12 cellular contexts compared by ENCODE assay signal in genomic region chr10:90856261-90856660, GRCh38. TPM values are rescaled to one million over a fixed set of nuclear protein-coding genes. Genes with fewer than 3 reads are reported as not detected.
DNase-seq lines count a peak whose midpoint lies in the region; ATAC-seq and TF ChIP-seq lines count a peak whose summit lies in the region.
"Had no signal": no experiment of that assay in that cellular context is flagged by ENCODE, and none has a peak within 500 bp of the region (broad histone marks: within the 10 kb centered on the region; RNA-seq: fewer than 3 reads in every experiment).

No MANE protein-coding gene starts in this region.

- H3K27ac Mint-ChIP-seq in activated naive CD4-positive, alpha-beta T cell treated with anti-CD3 and anti-CD28 coated beads, Interleukin-2, amount 50 U/mL, for 24 hours = no peak overlapping the region
- no peak overlapping the region for H3K27ac Mint-ChIP-seq in activated naive CD8-positive, alpha-beta T cell
- H3K27ac Mint-ChIP-seq in stimulated activated naive B cell treated with anti-CD40 and anti-IgM and Interleukin-4, amounts not matched to agents 10 μg/mL and 1 μg/mL and 100 μg/mL, for 72 hours = no peak overlapping the region

- TF ChIP-seq CTCF in thoracic aorta (IDR thresholded peaks at IDR 0.05) = no peak
- no peak for TF ChIP-seq CTCF in spleen (IDR thresholded peaks at IDR 0.05 in 8 of 11, conservative IDR thresholded peaks at IDR 0.05 in 3 of 11)

- DNase-seq in activated naive CD4-positive, alpha-beta T cell treated with anti-CD3 and anti-CD28 coated beads, Interleukin-2, amount 50 U/mL, for 16 hours = no peak
- no peak for DNase-seq in thoracic aorta (ENCODE audit: low spot score)
- DNase-seq in spleen = no peak
- DNase-seq in DMS79 treated with DMSO at 0.1 percent for 48 hours (lab: John Stamatoyannopoulos, UW) = no peak
- DNase-seq in stimulated activated naive B cell treated with anti-CD40 and anti-IgM and Interleukin-4, amounts not matched to agents 10 μg/mL and 1 μg/mL and 100 μg/mL, for 72 hours = no peak
- DNase-seq: AML-193, kidney glomerular epithelial cell, NCI-H1436 treated with DMSO at 0.1 percent for 48 hours, uterus had no signal

- no peaks in the 10 kb centered on the region for H3K36me3 ChIP-seq in thoracic aorta
- no peaks in the 10 kb centered on the region for H3K36me3 ChIP-seq in spleen
- H3K36me3 ChIP-seq: uterus had no signal

- H3K4me3 Mint-ChIP-seq in activated naive CD4-positive, alpha-beta T cell treated with anti-CD3 and anti-CD28 coated beads, Interleukin-2, amount 50 U/mL, for 24 hours = peak overlapping the region; percentile 33
- H3K4me3 Mint-ChIP-seq in activated naive CD8-positive, alpha-beta T cell = peak overlapping the region; percentile 88
- H3K4me3 Mint-ChIP-seq in stimulated activated naive B cell treated with anti-CD40 and anti-IgM and Interleukin-4, amounts not matched to agents 10 μg/mL and 1 μg/mL and 100 μg/mL, for 72 hours = no peak overlapping the region

- no peaks in the 10 kb centered on the region for H3K9me3 Mint-ChIP-seq in activated naive CD4-positive, alpha-beta T cell treated with anti-CD3 and anti-CD28 coated beads, Interleukin-2, amount 50 U/mL, for 24 hours
- H3K9me3 Mint-ChIP-seq in activated naive CD8-positive, alpha-beta T cell (ENCODE audit: low read depth) = no peaks in the 10 kb centered on the region
- no peaks in the 10 kb centered on the region for H3K9me3 Mint-ChIP-seq in stimulated activated naive B cell treated with anti-CD40 and anti-IgM and Interleukin-4, amounts not matched to agents 10 μg/mL and 1 μg/mL and 100 μg/mL, for 72 hours

- H3K27ac ChIP-seq in thoracic aorta (no peak overlapping the region), spleen (no peak overlapping the region)
- H3K27ac ChIP-seq: uterus had no signal

- no peaks in the 10 kb centered on the region for H3K27me3 ChIP-seq in thoracic aorta (replicated peaks; ENCODE audit: insufficient read depth)
- H3K27me3 ChIP-seq in spleen (replicated peaks in 1 of 7) = peaks cover 0 to 76% (median 38%) of the 10 kb centered on the region in 7 donors

- H3K27me3 Mint-ChIP-seq in activated naive CD4-positive, alpha-beta T cell treated with anti-CD3 and anti-CD28 coated beads, Interleukin-2, amount 50 U/mL, for 24 hours = peaks cover 53% of the 10 kb centered on the region
- peaks cover 39% of the 10 kb centered on the region for H3K27me3 Mint-ChIP-seq in activated naive CD8-positive, alpha-beta T cell
- peaks cover 31 to 46% of the 10 kb centered on the region in 2 donors for H3K27me3 Mint-ChIP-seq in stimulated activated naive B cell treated with anti-CD40 and anti-IgM and Interleukin-4, amounts not matched to agents 10 μg/mL and 1 μg/mL and 100 μg/mL, for 72 hours

- no peak for ATAC-seq in thoracic aorta (ENCODE audit: insufficient number of reproducible peaks, low FRiP score, low read depth)
- no peak for ATAC-seq in stimulated activated naive B cell treated with anti-CD40 and anti-IgM and Interleukin-4, amounts not matched to agents 10 μg/mL and 1 μg/mL and 100 μg/mL, for 72 hours (replicated peaks)

- no peak for TF ChIP-seq POLR2A in spleen (IDR thresholded peaks at IDR 0.05)

- H3K4me1 Mint-ChIP-seq in activated naive CD4-positive, alpha-beta T cell treated with anti-CD3 and anti-CD28 coated beads, Interleukin-2, amount 50 U/mL, for 24 hours = peaks cover 12% of the 10 kb centered on the region
- peaks cover 12% of the 10 kb centered on the region for H3K4me1 Mint-ChIP-seq in activated naive CD8-positive, alpha-beta T cell (ENCODE audit: low read depth)
- peaks cover 8 to 15% of the 10 kb centered on the region in 2 donors for H3K4me1 Mint-ChIP-seq in stimulated activated naive B cell treated with anti-CD40 and anti-IgM and Interleukin-4, amounts not matched to agents 10 μg/mL and 1 μg/mL and 100 μg/mL, for 72 hours

- WGBS in spleen, 5 donors = 89 to 96% (median 95%) methylated on average over 3 of the region's 3 CpGs

- intact Hi-C loops in spleen (cut with DNase I; ENCODE audit: low total_unique reads) = no loop called here

- H3K9me3 ChIP-seq in thoracic aorta = peaks cover 2% of the 10 kb centered on the region
- peaks cover 0 to 10% (median 6%) of the 10 kb centered on the region in 8 donors for H3K9me3 ChIP-seq in spleen

- H3K4me3 ChIP-seq in iPS-11a (ENCODE audit: low read depth, low read length) (peak overlapping the region; percentile 61), thoracic aorta (peak overlapping the region; percentile 89), spleen (peak overlapping the region in 1 of 8 donors; percentile 89)

- H3K36me3 Mint-ChIP-seq in activated naive CD4-positive, alpha-beta T cell treated with anti-CD3 and anti-CD28 coated beads, Interleukin-2, amount 50 U/mL, for 24 hours = peaks cover 2% of the 10 kb centered on the region
- peaks cover 3% of the 10 kb centered on the region for H3K36me3 Mint-ChIP-seq in activated naive CD8-positive, alpha-beta T cell
- H3K36me3 Mint-ChIP-seq in stimulated activated naive B cell treated with anti-CD40 and anti-IgM and Interleukin-4, amounts not matched to agents 10 μg/mL and 1 μg/mL and 100 μg/mL, for 72 hours = peaks cover 4 to 6% of the 10 kb centered on the region in 2 donors

- H3K4me1 ChIP-seq in thoracic aorta (ENCODE audit: control insufficient read depth in 1 of 2, low read depth in 2 of 2) (peaks cover 3 to 10% of the 10 kb centered on the region in 2 donors), spleen (peaks cover 0 to 29% (median 18%) of the 10 kb centered on the region in 6 donors)
- H3K4me1 ChIP-seq: uterus had no signal

RNA-seq across cellular contexts. Expression of gene HTR7, which starts 1.6 kb away (rescaled TPM):
- total RNA-seq in thoracic aorta (1 to 10 TPM; 5.4 to 9.9 TPM), spleen (1 to 10 TPM in 2 of 7 donors, under 1 TPM in 5; 0.26 to 1.1 (median 0.79) TPM)
- polyA plus RNA-seq in spleen = under 1 TPM; 0.13 to 0.20 (median 0.14) TPM

RNA-seq across cellular contexts. Expression of gene RPP30, which starts 15.5 kb away (rescaled TPM):
- 10 to 100 TPM; 19.0 to 33.7 TPM for total RNA-seq in thoracic aorta
- 10 to 100 TPM; 23.7 to 34.0 (median 29.4) TPM for total RNA-seq in spleen
- polyA plus RNA-seq in spleen = 10 to 100 TPM; 34.1 to 44.9 (median 36.2) TPM

Comparison
In these comparisons a context has a peak if more than half of its experiments do, and no peak if none do; other contexts are left out.
1. H3K4me3 Mint-ChIP-seq: peak in activated naive CD4-positive, alpha-beta T cell treated with anti-CD3 and anti-CD28 coated beads, Interleukin-2, amount 50 U/mL, for 24 hours (single experiment) and activated naive CD8-positive, alpha-beta T cell (single experiment); none in stimulated activated naive B cell treated with anti-CD40 and anti-IgM and Interleukin-4, amounts not matched to agents 10 μg/mL and 1 μg/mL and 100 μg/mL, for 72 hours (0 of 2).